17 cellular contexts compared by ENCODE assay signal in the genomic region with DNA sequence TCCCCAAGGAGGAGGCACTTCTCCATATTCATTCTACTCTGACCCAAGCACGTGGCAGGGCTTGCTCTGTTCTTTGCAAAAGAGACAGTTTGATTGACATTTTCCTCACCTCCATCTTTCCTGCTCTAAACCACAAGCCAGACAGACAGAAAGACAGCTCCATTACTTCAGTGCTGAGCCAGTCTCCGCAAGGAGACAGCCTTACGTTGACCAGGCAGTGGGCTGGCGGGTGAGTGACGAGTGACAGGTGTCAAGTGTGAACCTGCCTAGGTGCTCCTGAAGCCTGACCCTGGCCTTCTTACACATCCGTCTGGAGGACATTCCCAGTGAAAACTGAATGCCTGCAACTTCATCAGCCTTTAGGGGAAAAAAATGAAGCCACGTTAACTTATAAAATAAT.
"Had no signal": no experiment of that assay in that cellular context is flagged by ENCODE, and none has a peak within 500 bp of the region (broad histone marks: within the 10 kb centered on the region; RNA-seq: fewer than 3 reads in every experiment).

No MANE protein-coding gene starts in this region.

- H3K27ac ChIP-seq: skin epidermis, WERI-Rb-1 had no signal

- H3K4me1 Mint-ChIP-seq: stimulated activated effector memory CD8-positive, alpha-beta T cell treated with anti-CD3 and anti-CD28 coated beads, Interleukin-12 subunit alpha, Interleukin-12 subunit beta, amount 100 ng/mL, for 72 hours; T-helper 17 cell had no signal

- H3K36me3 Mint-ChIP-seq: activated naive CD8-positive, alpha-beta T cell treated with anti-CD3 and anti-CD28 coated beads for 36 hours; naive B cell; stimulated activated effector memory CD8-positive, alpha-beta T cell treated with anti-CD3 and anti-CD28 coated beads, Interleukin-12 subunit alpha, Interleukin-12 subunit beta, amount 100 ng/mL, for 72 hours had no signal

- H3K4me3 ChIP-seq: left lung, skin epidermis had no signal

- H3K36me3 ChIP-seq: left lung, WERI-Rb-1 had no signal

- H3K27ac Mint-ChIP-seq: activated naive CD8-positive, alpha-beta T cell treated with anti-CD3 and anti-CD28 coated beads for 36 hours; effector memory CD8-positive, alpha-beta T cell; stimulated activated effector memory CD8-positive, alpha-beta T cell treated with anti-CD3 and anti-CD28 coated beads, Interleukin-12 subunit alpha, Interleukin-12 subunit beta, amount 100 ng/mL, for 72 hours; T-helper 17 cell had no signal

- H3K4me3 Mint-ChIP-seq: activated naive CD8-positive, alpha-beta T cell treated with anti-CD3 and anti-CD28 coated beads for 36 hours; effector memory CD8-positive, alpha-beta T cell; naive B cell; neural crest cell; stimulated activated effector memory CD8-positive, alpha-beta T cell treated with anti-CD3 and anti-CD28 coated beads, Interleukin-12 subunit alpha, Interleukin-12 subunit beta, amount 100 ng/mL, for 72 hours; T-helper 17 cell had no signal

- DNase-seq: activated CD4-positive, alpha-beta T cell treated with anti-CD3 and anti-CD28 coated beads for 1 hour; activated naive CD8-positive, alpha-beta T cell treated with anti-CD3 and anti-CD28 coated beads for 36 hours; amniotic stem cell; effector memory CD8-positive, alpha-beta T cell; hypothalamus; left lung; mammary epithelial cell; naive B cell; stimulated activated CD4-positive, alpha-beta T cell treated with anti-CD3 and anti-CD28 coated beads, Interleukin-4, amount 100 ng/mL, for 1 hour; T-helper 17 cell; WERI-Rb-1 had no signal

- ATAC-seq: effector memory CD8-positive, alpha-beta T cell; stimulated activated effector memory CD8-positive, alpha-beta T cell treated with anti-CD3 and anti-CD28 coated beads, Interleukin-12 subunit alpha, Interleukin-12 subunit beta, amount 100 ng/mL, for 72 hours; T-helper 17 cell had no signal

- H3K27me3 ChIP-seq: left lung, stomach had no signal

- H3K27me3 Mint-ChIP-seq: activated naive CD8-positive, alpha-beta T cell treated with anti-CD3 and anti-CD28 coated beads for 36 hours; effector memory CD8-positive, alpha-beta T cell; progenitor cell of endocrine pancreas; T-helper 17 cell; type B pancreatic cell had no signal
